In genomic region chr10:102503264-102504178, GRCh38 we compare ENCODE assay signal across 8 cellular contexts. TPM values are rescaled to one million over a fixed set of nuclear protein-coding genes. Genes with fewer than 3 reads are reported as not detected.
DNase-seq lines count a peak whose midpoint lies in the region; ATAC-seq, FAIRE-seq and TF ChIP-seq lines count a peak whose summit lies in the region.

SUFU (plus strand) TSS chr10:102503972; CDS start chr10:102504153, 181 bp downstream.

- TF ChIP-seq POLR2A in GM12892 (IDR thresholded peaks at IDR 0.05; ENCODE audit: low read depth, low read length) = peak; percentile 79

- peaks cover 76% of the 10 kb centered on the region for H3K4me1 ChIP-seq in left ventricle myocardium inferior
- H3K4me1 ChIP-seq in urinary bladder (ENCODE audit: insufficient read depth) = peaks cover 2% of the 10 kb centered on the region

- H3K27ac ChIP-seq in left ventricle myocardium inferior (replicated peaks) (peak within 1 kb of the TSS; percentile 96), urinary bladder (ENCODE audit: low read depth) (peak within 1 kb of the TSS; percentile 73)

- intact Hi-C loops in left ventricle myocardium inferior (cut with micrococcal nuclease) = loop anchor here (10.0 kb wide), 1 partner anchor 81 kb away; no protein-coding TSS in a partner anchor

- H3K4me1 Mint-ChIP-seq in T-cell = peaks cover 41 to 45% (median 44%) of the 10 kb centered on the region in 3 donors
- H3K4me1 Mint-ChIP-seq in progenitor cell of endocrine pancreas (ENCODE audit: low read depth) = peaks cover 11% of the 10 kb centered on the region

- H3K27ac Mint-ChIP-seq in T-cell (peak within 1 kb of the TSS; percentile 77 to 80), progenitor cell of endocrine pancreas (peak within 1 kb of the TSS; percentile 94)

- CTCF ChIA-PET in T-cell (lab: Charles Lee) = interaction anchor here (0.5 to 4.9 kb wide), 21 partner anchors 8 to 414 kb away, joined by 3 to 48 read pairs (median 4); partner anchors contain the start of genes ARL3 (in 1 of the 2), C10orf95 (in 1 of the 2), CNNM2 (in 1 of the 2) and GBF1 (in 1 of the 2)

- peak; percentile 95 for FAIRE-seq in GM12892 (lab: Jason Lieb, UNC)

- POLR2A ChIA-PET in T-cell (lab: Charles Lee) = interaction anchor here (0.6 to 1.0 kb wide), 5 partner anchors 43 to 256 kb away, joined by 3 to 7 read pairs (median 3); partner anchors contain the start of gene NFKB2 (in 1 of the 2)

- WGBS in urinary bladder = under 1% methylated on average over 44 of the region's 44 CpGs

- ATAC-seq in HG02852 (IDR thresholded peaks at IDR 0.05; ENCODE audit: unreplicated experiment) (peak; percentile 64), T-cell (replicated peaks in 1 of 4) (peak; percentile 69 to 74 (median 72))

- TF ChIP-seq CTCF in left ventricle myocardium inferior (IDR thresholded peaks at IDR 0.05; ENCODE audit: borderline replicate concordance) (peak; percentile 97), progenitor cell of endocrine pancreas (IDR thresholded peaks at IDR 0.05; ENCODE audit: unreplicated experiment) (peak; percentile 86)

- no peaks in the 10 kb centered on the region for H3K27me3 Mint-ChIP-seq in T-cell
- H3K27me3 Mint-ChIP-seq in progenitor cell of endocrine pancreas = no peaks in the 10 kb centered on the region

- H3K36me3 Mint-ChIP-seq in T-cell = peaks cover 3% of the 10 kb centered on the region
- H3K36me3 Mint-ChIP-seq in progenitor cell of endocrine pancreas (ENCODE audit: insufficient read depth) = peaks cover 2% of the 10 kb centered on the region

- DNase-seq in GM12892 (ENCODE audit: insufficient read length) (peak; percentile 89), NCI-H1436 treated with DMSO at 0.1 percent for 48 hours (lab: John Stamatoyannopoulos, UW) (peak; percentile 91), T-cell (peak; percentile 94 to 99 (median 97)), amniotic epithelial cell (ENCODE audit: low read depth) (peak; percentile 97), left ventricle myocardium inferior (peak; percentile 97), progenitor cell of endocrine pancreas (ENCODE audit: low spot score, unreplicated experiment) (peak; percentile 99)

- H3K36me3 ChIP-seq in left ventricle myocardium inferior = no peaks in the 10 kb centered on the region
- H3K36me3 ChIP-seq in urinary bladder (ENCODE audit: insufficient read depth) = no peaks in the 10 kb centered on the region

- no peaks in the 10 kb centered on the region for H3K27me3 ChIP-seq in left ventricle myocardium inferior (ENCODE audit: low read depth)

- H3K4me3 ChIP-seq in left ventricle myocardium inferior (peak within 1 kb of the TSS; percentile 93), urinary bladder (ENCODE audit: low read depth, low read length) (peak within 1 kb of the TSS; percentile 96)

- H3K9me3 Mint-ChIP-seq in T-cell = no peaks in the 10 kb centered on the region
- no peaks in the 10 kb centered on the region for H3K9me3 Mint-ChIP-seq in progenitor cell of endocrine pancreas (ENCODE audit: low read depth)

- no peak within 1 kb of the TSS for H3K4me3 Mint-ChIP-seq in T-cell
- no peak within 1 kb of the TSS for H3K4me3 Mint-ChIP-seq in progenitor cell of endocrine pancreas (ENCODE audit: low read depth)

- H3K9me3 ChIP-seq in left ventricle myocardium inferior (replicated peaks) = no peaks in the 10 kb centered on the region

RNA-seq across cellular contexts. Expression of gene SUFU, which starts in this region (rescaled TPM):
- polyA plus RNA-seq in GM12892 (2012; ENCODE audit: missing spikeins) = 2.4 TPM
- 10 to 100 TPM; 13.2 to 16.4 (median 15.4) TPM for total RNA-seq in T-cell
- total RNA-seq in left ventricle myocardium inferior = 7.9 TPM
- total RNA-seq in progenitor cell of endocrine pancreas = 23.0 and 25.8 TPM in 2 replicates
- 8.1 TPM for total RNA-seq in urinary bladder
- 11.2 TPM for polyA plus RNA-seq in urinary bladder

Comparison
In these comparisons a context has a peak if more than half of its experiments do, and no peak if none do; other contexts are left out.
1. Peak in every context shown above with its lines: DNase-seq, ATAC-seq, H3K4me3 ChIP-seq and H3K27ac ChIP-seq.